In the genomic region with DNA sequence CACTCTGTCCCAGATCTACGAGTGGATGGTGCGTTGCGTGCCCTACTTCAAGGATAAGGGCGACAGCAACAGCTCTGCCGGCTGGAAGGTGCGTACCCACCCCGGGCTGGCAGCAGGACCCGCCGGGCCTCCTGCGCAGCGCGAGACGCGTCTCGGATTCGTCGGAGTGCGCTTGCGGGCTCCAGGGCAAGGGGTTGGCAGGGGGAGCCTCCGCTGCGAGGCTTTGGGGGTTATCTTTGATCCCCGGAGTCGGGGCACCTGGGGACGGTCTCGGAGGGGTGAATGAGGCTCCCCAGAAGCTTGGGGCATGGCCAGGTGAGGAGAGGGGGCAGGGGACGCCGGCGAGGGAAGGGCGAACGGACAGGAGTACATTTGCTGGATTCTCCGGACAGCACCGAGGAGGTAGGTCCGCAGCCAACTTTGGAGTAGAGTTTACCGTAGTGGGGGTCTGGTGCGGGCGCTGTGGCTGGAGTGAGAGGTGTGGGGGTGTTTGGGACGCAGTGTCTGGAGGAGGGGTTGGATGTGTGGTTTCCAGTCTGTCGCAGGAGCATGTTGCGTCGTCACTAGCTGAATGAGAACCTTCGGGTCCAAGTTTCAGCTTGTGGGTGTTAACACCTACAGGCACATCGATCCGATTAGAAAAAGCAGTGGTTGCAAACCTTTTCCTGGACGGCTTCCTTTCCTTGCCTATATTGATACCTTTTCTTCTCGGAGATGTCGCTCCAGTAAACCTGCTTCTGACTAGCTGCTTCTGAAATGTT, we compare ENCODE assay signal across 7 cellular contexts. TPM values are rescaled to one million over a fixed set of nuclear protein-coding genes. Genes with fewer than 3 reads are reported as not detected.
DNase-seq lines count a peak whose midpoint lies in the region; ATAC-seq, FAIRE-seq and TF ChIP-seq lines count a peak whose summit lies in the region.

No MANE protein-coding gene starts in this region.

- no peak for TF ChIP-seq POLR2A in endothelial cell of umbilical vein (IDR thresholded peaks at IDR 0.05; ENCODE audit: low read depth, low read length)

- no peaks in the 10 kb centered on the region for H3K36me3 Mint-ChIP-seq in naive B cell

- H3K36me3 ChIP-seq in H7 (replicated peaks; ENCODE audit: control insufficient read depth, insufficient read depth, low read length), result no peaks in the 10 kb centered on the region
- H3K36me3 ChIP-seq in RWPE2 (ENCODE audit: low read depth), result peaks cover 31% of the 10 kb centered on the region
- no peaks in the 10 kb centered on the region for H3K36me3 ChIP-seq in endothelial cell of umbilical vein (ENCODE audit: control insufficient read depth in 2 of 2, extremely low read depth in 1 of 2, insufficient read depth in 2 of 2, low read length in 2 of 2)

- peaks cover 10% of the 10 kb centered on the region for H3K79me2 ChIP-seq in endothelial cell of umbilical vein (ENCODE audit: control insufficient read depth, insufficient read depth, low read length)

- BruUV-seq in endothelial cell of umbilical vein (replicated peaks; lab: Mats Ljungman, UMichigan), result no TSS peak

- H3K27ac Mint-ChIP-seq in naive B cell, result peak overlapping the region; percentile 74 to 94 (median 86)

- H3K9me3 ChIP-seq in RWPE2 (ENCODE audit: severe bottlenecking) (no peaks in the 10 kb centered on the region), endothelial cell of umbilical vein (replicated peaks; ENCODE audit: control insufficient read depth, insufficient read depth, low read length) (no peaks in the 10 kb centered on the region)

- intact Hi-C loops in endothelial cell of umbilical vein (cut with micrococcal nuclease), result loop anchor here (2.0 to 10.0 kb wide), 2 partner anchors 447 to 1623 kb away; partner anchors contain the start of gene CDC40

- peaks cover 0 to 2% (median 0%) of the 10 kb centered on the region in 3 donors for H3K27me3 Mint-ChIP-seq in naive B cell

- H3K4me1 ChIP-seq in RWPE2 (ENCODE audit: insufficient read depth, poor library complexity, severe bottlenecking), result peaks cover 35% of the 10 kb centered on the region
- peaks cover 51% of the 10 kb centered on the region for H3K4me1 ChIP-seq in endothelial cell of umbilical vein (ENCODE audit: control insufficient read depth, extremely low read depth, insufficient read depth, low read length)

- H3K27me3 ChIP-seq in H7 (ENCODE audit: control insufficient read depth, insufficient read depth, low read length) (peaks cover 12% of the 10 kb centered on the region), RWPE2 (ENCODE audit: insufficient read depth, poor library complexity, severe bottlenecking) (no peaks in the 10 kb centered on the region), endothelial cell of umbilical vein (ENCODE audit: control insufficient read depth in 2 of 2, insufficient read depth in 2 of 2, low read length in 2 of 2) (no peaks in the 10 kb centered on the region)

- H3K4me3 Mint-ChIP-seq in naive B cell, result peak overlapping the region; percentile 70 to 90 (median 85)

- CTCF ChIA-PET in endothelial cell of umbilical vein (lab: Charles Lee), result interaction anchor here (0.7 to 3.2 kb wide), 8 partner anchors 9 to 511 kb away, joined by 3 to 14 read pairs (median 3); no protein-coding TSS in a partner anchor

- no peaks in the 10 kb centered on the region for H3K9me3 Mint-ChIP-seq in naive B cell

- DNase-seq in H7 (peak; percentile 70), RWPE2 (ENCODE audit: low spot score) (peak; percentile 70), endothelial cell of umbilical vein (ENCODE audit: low read depth, low spot score) (peak; percentile 46), naive B cell (no peak)
- no peak for DNase-seq in effector CD8-positive, alpha-beta T cell (lab: John Stamatoyannopoulos, UW)

- H3K27ac ChIP-seq in RWPE2 (ENCODE audit: poor library complexity, severe bottlenecking), result peak overlapping the region; percentile 88
- no peak overlapping the region for H3K27ac ChIP-seq in endothelial cell of umbilical vein (ENCODE audit: insufficient read depth, low read depth, low read length)

- peak overlapping the region; percentile 35 for H3K4me2 ChIP-seq in endothelial cell of umbilical vein (ENCODE audit: insufficient read depth, low read length)

- peaks cover 33 to 52% (median 51%) of the 10 kb centered on the region in 3 donors for H3K4me1 Mint-ChIP-seq in naive B cell

- H4K20me1 ChIP-seq in endothelial cell of umbilical vein (replicated peaks; ENCODE audit: control insufficient read depth, extremely low read depth, insufficient read depth, low read length), result no peaks in the 10 kb centered on the region

- TF ChIP-seq CTCF in RWPE2 (IDR thresholded peaks at IDR 0.05; ENCODE audit: poor library complexity, severe bottlenecking) (no peak), endothelial cell of umbilical vein (IDR thresholded peaks at IDR 0.05; ENCODE audit: extremely low read depth in 1 of 2, insufficient read depth in 1 of 2, low read depth in 1 of 2, low read length in 2 of 2) (no peak)

- no peaks in the 10 kb centered on the region for H3K9me1 ChIP-seq in endothelial cell of umbilical vein (replicated peaks; ENCODE audit: control insufficient read depth, extremely low read depth, insufficient read depth, low read length)

- H2AFZ ChIP-seq in endothelial cell of umbilical vein (ENCODE audit: low read depth, low read length), result peak overlapping the region; percentile 27

- no peak overlapping the region for H3K9ac ChIP-seq in endothelial cell of umbilical vein (replicated peaks; ENCODE audit: extremely low read depth, insufficient read depth, low read length)

- ATAC-seq in RWPE2 (ENCODE audit: low read depth) (no peak), naive B cell (ENCODE audit: low read depth in 2 of 2) (no peak), HG03045 (IDR thresholded peaks at IDR 0.05; ENCODE audit: unreplicated experiment) (no peak), HG02588 (IDR thresholded peaks at IDR 0.05; ENCODE audit: unreplicated experiment) (no peak)

- peak; percentile 72 for FAIRE-seq in endothelial cell of umbilical vein (lab: Jason Lieb, UNC)

- dilution Hi-C loops in endothelial cell of umbilical vein (cut with MboI; ENCODE audit: extremely low pct_ligation_motif_present, low sequenced_read_pairs), result no loop called here

- POLR2A ChIA-PET in endothelial cell of umbilical vein (lab: Charles Lee), result no interaction called here

- H3K4me3 ChIP-seq in H7 (ENCODE audit: insufficient read depth, low read depth, low read length), result peak overlapping the region; percentile 79
- peak overlapping the region; percentile 97 for H3K4me3 ChIP-seq in RWPE2 (ENCODE audit: severe bottlenecking)
- H3K4me3 ChIP-seq in endothelial cell of umbilical vein (replicated peaks in 1 of 3; ENCODE audit: insufficient read depth in 1 of 3, low read depth in 1 of 3, low read length in 3 of 3), result peak overlapping the region in 2 of 3 experiments; percentile 41 to 61

TF ChIP-seq in endothelial cell of umbilical vein, 7 proteins besides CTCF, POLR2A, EP300 and RAD21:
- TF ChIP-seq JUN (IDR thresholded peaks at IDR 0.05; ENCODE audit: borderline replicate concordance, insufficient read depth, insufficient read length, low read depth), result no peak
- TF ChIP-seq POLR2AphosphoS5 (IDR thresholded peaks at IDR 0.05; ENCODE audit: insufficient read depth, low read depth, low read length), result no peak
- no peak for TF ChIP-seq MAX (IDR thresholded peaks at IDR 0.05; ENCODE audit: insufficient read depth, insufficient read length)
- TF ChIP-seq EZH2 (IDR thresholded peaks at IDR 0.05; ENCODE audit: borderline replicate concordance, low read depth, low read length, severe bottlenecking), result no peak
- no peak for TF ChIP-seq MYC (IDR thresholded peaks at IDR 0.05; ENCODE audit: low read depth, low read length)
- no peak for TF ChIP-seq FOS (IDR thresholded peaks at IDR 0.05; ENCODE audit: borderline replicate concordance, insufficient read depth, low read length)
- TF ChIP-seq GATA2 (IDR thresholded peaks at IDR 0.05; ENCODE audit: insufficient read depth, insufficient read length, low read depth, low read length), result no peak

RNA-seq across cellular contexts. Expression of gene FOXO3, which starts 1.2 kb away (rescaled TPM):
- 10.9 and 14.0 TPM in 2 replicates for total RNA-seq in H7 (2014; rRNA removed; shearing (Covaris generic))
- 15.7 and 16.9 TPM in 2 replicates for total RNA-seq in endothelial cell of umbilical vein
- polyA plus RNA-seq in endothelial cell of umbilical vein (13.6 and 14.4 TPM in 2 replicates), naive B cell (ENCODE audit: low read depth in 6 of 6) (10 to 100 TPM in 5 of 6 donors, 1 to 10 TPM in 1; 9.9 to 25.6 (median 13.6) TPM)
- 9.0 and 10.2 TPM in 2 replicates for polyA plus RNA-seq in endothelial cell of umbilical vein (2011; cell fraction: cytosol; rRNA removed)
- polyA plus RNA-seq in endothelial cell of umbilical vein (2011; cell fraction: nucleus; rRNA removed), result 9.9 and 13.5 TPM in 2 replicates
- polyA plus RNA-seq in endothelial cell of umbilical vein (2012), result 9.1 and 10.3 TPM in 2 replicates
- 48.0 and 60.3 TPM in 2 replicates for polyA minus RNA-seq in endothelial cell of umbilical vein
- 23.9 TPM for polyA minus RNA-seq in endothelial cell of umbilical vein (2011; cell fraction: cytosol; rRNA and poly(A)+ RNA removed)
- polyA minus RNA-seq in endothelial cell of umbilical vein (2011; cell fraction: nucleus; rRNA and poly(A)+ RNA removed), result 26.5 and 28.2 TPM in 2 replicates

Comparison
In these comparisons a context has a peak if more than half of its experiments do, and no peak if none do; other contexts are left out.
1. DNase-seq: peak in H7 (single experiment), RWPE2 (single experiment) and endothelial cell of umbilical vein (single experiment); none in naive B cell (single experiment) and effector CD8-positive, alpha-beta T cell (single experiment).
2. Peak in every context shown above with its lines, with median percentiles within 50 percentile points of each other: H3K4me3 ChIP-seq.